Comparison of ENCODE assay signal across 17 cellular contexts in the genomic region with DNA sequence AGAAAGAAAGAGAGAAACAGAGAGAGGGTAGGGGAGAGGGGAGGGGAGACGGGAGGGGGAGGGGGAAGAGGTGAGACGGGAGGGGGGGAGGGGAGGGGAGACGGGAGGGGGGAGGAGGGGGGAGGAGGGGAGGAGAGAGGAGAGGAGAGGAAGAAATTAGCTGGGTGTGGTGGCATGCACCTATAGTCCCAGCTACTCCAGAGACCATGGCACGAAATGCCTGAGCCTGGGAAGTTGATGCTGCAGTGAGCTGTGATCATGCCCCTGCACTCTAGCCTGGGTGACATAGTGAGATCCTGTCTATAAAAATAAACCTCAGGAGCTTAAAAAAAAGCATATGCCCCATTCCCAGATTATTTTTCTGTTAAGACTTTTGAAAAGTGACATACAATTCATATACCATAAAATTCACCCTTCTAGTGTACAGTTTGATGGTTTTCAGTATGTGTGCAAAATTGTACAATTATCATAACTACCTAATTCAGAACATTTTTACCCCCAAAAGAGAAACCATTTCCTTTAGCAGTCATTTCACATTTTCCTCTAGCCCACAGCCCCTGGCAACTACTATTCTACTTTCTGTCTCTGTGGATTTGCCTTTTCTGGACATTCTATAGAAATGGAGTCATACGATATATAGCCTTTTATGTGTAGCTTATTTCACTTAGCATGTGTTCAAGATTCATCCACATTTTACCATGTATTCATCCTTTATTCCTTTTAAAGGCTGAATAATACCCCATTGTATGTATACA.
DNase-seq lines count a peak whose midpoint lies in the region; ATAC-seq and TF ChIP-seq lines count a peak whose summit lies in the region.
"Had no signal": no experiment of that assay in that cellular context is flagged by ENCODE, and none has a peak within 500 bp of the region (broad histone marks: within the 10 kb centered on the region; RNA-seq: fewer than 3 reads in every experiment).

No MANE protein-coding gene starts in this region.

- TF ChIP-seq CTCF in SK-N-SH (IDR thresholded peaks at IDR 0.05), result no peak
- TF ChIP-seq CTCF in CD4-positive, alpha-beta T cell (IDR thresholded peaks at IDR 0.05), result no peak

- no peaks in the 10 kb centered on the region for H3K27me3 Mint-ChIP-seq in CD4-positive, alpha-beta T cell
- peaks cover 5% of the 10 kb centered on the region for H3K27me3 Mint-ChIP-seq in central memory CD8-positive, alpha-beta T cell
- H3K27me3 Mint-ChIP-seq: CD4-positive, CD25-positive, alpha-beta regulatory T cell had no signal

- intact Hi-C loops in CD4-positive, alpha-beta T cell (cut with DNase I, micrococcal nuclease), result no loop called here

- no peak overlapping the region for H3K27ac ChIP-seq in SK-N-SH (ENCODE audit: low read depth in 2 of 2, low read length in 1 of 2)
- no peak overlapping the region for H3K27ac ChIP-seq in CD4-positive, alpha-beta T cell (ENCODE audit: low read depth, low read length)
- H3K27ac ChIP-seq: 22Rv1 had no signal

- H3K27me3 ChIP-seq in SK-N-SH (ENCODE audit: insufficient read depth), result no peaks in the 10 kb centered on the region
- H3K27me3 ChIP-seq in CD4-positive, alpha-beta T cell (ENCODE audit: control insufficient read depth, insufficient read depth, low read length), result no peaks in the 10 kb centered on the region
- H3K27me3 ChIP-seq: BE2C had no signal

- peaks cover 0 to 2% of the 10 kb centered on the region in 2 experiments; a peak in 1 of 4 replicates for H3K4me1 ChIP-seq in SK-N-SH (ENCODE audit: control insufficient read depth in 1 of 2, insufficient read depth in 2 of 2, low read depth in 1 of 2, low read length in 1 of 2)
- H3K4me1 ChIP-seq: BE2C had no signal

- ATAC-seq in SK-N-SH treated with all-trans-retinoic acid at 6 μM for 48 hours (peak; percentile 46; the same call in 1 of the 3 replicates), HG03097 (IDR thresholded peaks at IDR 0.05; ENCODE audit: low FRiP score, unreplicated experiment) (no peak)
- ATAC-seq in CD4-positive, alpha-beta T cell (ENCODE audit: poor library complexity), result no peak
- no peak for ATAC-seq in central memory CD8-positive, alpha-beta T cell (replicated peaks; ENCODE audit: extremely low read depth, poor library complexity, severe bottlenecking)

- no peaks in the 10 kb centered on the region for H3K9me2 ChIP-seq in SK-N-SH

- POLR2A ChIA-PET in SK-N-SH (lab: Yijun Ruan, JAX), result no interaction called here
- POLR2A ChIA-PET in CD4-positive, alpha-beta T cell (lab: Charles Lee), result no interaction called here

- DNase-seq in SK-N-SH (no peak), T1000 (lab: John Stamatoyannopoulos, UW) (peak; percentile 18), AML-193 (lab: John Stamatoyannopoulos, UW) (no peak), AG20443 (ENCODE audit: low spot score) (no peak)
- DNase-seq in CD4-positive, alpha-beta T cell, result no peak
- no peak for DNase-seq in central memory CD8-positive, alpha-beta T cell (ENCODE audit: low spot score in 2 of 2)
- DNase-seq: BE2C, NCI-H1092 treated with DMSO at 0.1 percent for 48 hours, NCI-H1694 treated with DMSO at 0.1 percent for 48 hours, NCI-H2107, NCI-H510A, NCI-H748 treated with DMSO at 0.1 percent for 48 hours, Right ventricle myocardium superior had no signal

- H3K4me3 ChIP-seq in SK-N-SH (ENCODE audit: low read depth in 2 of 2, low read length in 1 of 2), result no peak overlapping the region

- no peaks in the 10 kb centered on the region for H3K9me3 Mint-ChIP-seq in CD4-positive, alpha-beta T cell
- peaks cover 6% of the 10 kb centered on the region for H3K9me3 Mint-ChIP-seq in central memory CD8-positive, alpha-beta T cell

- no peaks in the 10 kb centered on the region for H3K36me3 Mint-ChIP-seq in CD4-positive, alpha-beta T cell (ENCODE audit: low read depth)
- peaks cover 4% of the 10 kb centered on the region for H3K36me3 Mint-ChIP-seq in central memory CD8-positive, alpha-beta T cell (ENCODE audit: insufficient read depth)
- H3K36me3 Mint-ChIP-seq: CD4-positive, CD25-positive, alpha-beta regulatory T cell had no signal

- no peak for TF ChIP-seq EP300 in SK-N-SH (IDR thresholded peaks at IDR 0.05; ENCODE audit: borderline replicate concordance in 1 of 2, low read depth in 1 of 2, low read length in 1 of 2)

- H3K4me2 ChIP-seq in SK-N-SH, result no peak overlapping the region

- no peaks in the 10 kb centered on the region for H3K9me3 ChIP-seq in SK-N-SH
- no peaks in the 10 kb centered on the region for H3K9me3 ChIP-seq in CD4-positive, alpha-beta T cell (ENCODE audit: control insufficient read depth, low read length)
- H3K9me3 ChIP-seq: BE2C had no signal

- no peak overlapping the region for H3K9ac ChIP-seq in SK-N-SH

- peaks cover 5% of the 10 kb centered on the region for H3K4me1 Mint-ChIP-seq in CD4-positive, alpha-beta T cell (ENCODE audit: low read depth)
- H3K4me1 Mint-ChIP-seq in central memory CD8-positive, alpha-beta T cell, result peaks cover 6% of the 10 kb centered on the region

- H3K79me2 ChIP-seq in SK-N-SH (ENCODE audit: insufficient read depth), result no peaks in the 10 kb centered on the region

- H3F3A ChIP-seq in SK-N-SH (replicated peaks; ENCODE audit: insufficient read depth), result no peaks in the 10 kb centered on the region

- H3K27ac Mint-ChIP-seq in CD4-positive, alpha-beta T cell, result peak overlapping the region; percentile 4
- peak overlapping the region; percentile 29 for H3K27ac Mint-ChIP-seq in central memory CD8-positive, alpha-beta T cell (ENCODE audit: low read depth)

- TF ChIP-seq RAD21 in SK-N-SH (IDR thresholded peaks at IDR 0.05; ENCODE audit: low read length), result no peak

- WGBS in SK-N-SH (ENCODE audit: low lambda C conversion rate), result 21% methylated on average over 4 of the region's 5 CpGs

- CTCF ChIA-PET in SK-N-SH (lab: Yijun Ruan, JAX), result no interaction called here
- CTCF ChIA-PET in CD4-positive, alpha-beta T cell (lab: Charles Lee), result no interaction called here

- H4K20me1 ChIP-seq in SK-N-SH (ENCODE audit: insufficient read depth), result no peaks in the 10 kb centered on the region

- no peak overlapping the region for H2AFZ ChIP-seq in SK-N-SH (ENCODE audit: low read depth)

- H3K4me3 Mint-ChIP-seq in CD4-positive, alpha-beta T cell, result no peak overlapping the region
- no peak overlapping the region for H3K4me3 Mint-ChIP-seq in central memory CD8-positive, alpha-beta T cell
- H3K4me3 Mint-ChIP-seq: CD4-positive, CD25-positive, alpha-beta regulatory T cell had no signal

- no peaks in the 10 kb centered on the region for H3K36me3 ChIP-seq in SK-N-SH (replicated peaks in 1 of 2; ENCODE audit: control insufficient read depth in 1 of 2, insufficient read depth in 2 of 2, low read length in 1 of 2)
- H3K36me3 ChIP-seq: BE2C had no signal

TF ChIP-seq in SK-N-SH treated with all-trans-retinoic acid at 6 μM for 48 hours, 23 proteins besides CTCF, POLR2A, EP300 and RAD21:
- TF ChIP-seq, protein P1, sequence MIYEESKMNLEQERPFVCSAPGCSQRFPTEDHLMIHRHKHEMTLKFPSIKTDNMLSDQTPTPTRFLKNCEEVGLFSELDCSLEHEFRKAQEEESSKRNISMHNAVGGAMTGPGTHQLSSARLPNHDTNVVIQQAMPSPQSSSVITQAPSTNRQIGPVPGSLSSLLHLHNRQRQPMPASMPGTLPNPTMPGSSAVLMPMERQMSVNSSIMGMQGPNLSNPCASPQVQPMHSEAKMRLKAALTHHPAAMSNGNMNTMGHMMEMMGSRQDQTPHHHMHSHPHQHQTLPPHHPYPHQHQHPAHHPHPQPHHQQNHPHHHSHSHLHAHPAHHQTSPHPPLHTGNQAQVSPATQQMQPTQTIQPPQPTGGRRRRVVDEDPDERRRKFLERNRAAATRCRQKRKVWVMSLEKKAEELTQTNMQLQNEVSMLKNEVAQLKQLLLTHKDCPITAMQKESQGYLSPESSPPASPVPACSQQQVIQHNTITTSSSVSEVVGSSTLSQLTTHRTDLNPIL (CRISPR knock-in tag; IDR thresholded peaks at IDR 0.05; ENCODE audit: low read depth), result no peak
- TF ChIP-seq TOX (CRISPR knock-in tag; IDR thresholded peaks at IDR 0.05; ENCODE audit: borderline replicate concordance) (no peak), ISL1 (CRISPR knock-in tag; IDR thresholded peaks at IDR 0.05) (no peak), PPARA (CRISPR knock-in tag; IDR thresholded peaks at IDR 0.05; ENCODE audit: borderline replicate concordance) (no peak), ZNF70 (CRISPR knock-in tag; IDR thresholded peaks at IDR 0.05) (no peak), CSDC2 (CRISPR knock-in tag; IDR thresholded peaks at IDR 0.05) (no peak), OSR1 (CRISPR knock-in tag; IDR thresholded peaks at IDR 0.05) (no peak), ZFP30 (CRISPR knock-in tag; IDR thresholded peaks at IDR 0.05) (no peak), BACH2 (CRISPR knock-in tag; IDR thresholded peaks at IDR 0.05; ENCODE audit: borderline replicate concordance) (no peak)

TF ChIP-seq in SK-N-SH, 30 proteins besides CTCF, POLR2A, EP300 and RAD21:
- TF ChIP-seq CHD2 (IDR thresholded peaks at IDR 0.05; ENCODE audit: low read length, partially characterized antibody) (no peak), GABPA (IDR thresholded peaks at IDR 0.05; ENCODE audit: low read depth) (no peak), POLR2AphosphoS5 (IDR thresholded peaks at IDR 0.05; ENCODE audit: low read depth, low read length) (no peak), MXI1 (IDR thresholded peaks at IDR 0.05; ENCODE audit: low read depth, low read length) (no peak), MEF2A (IDR thresholded peaks at IDR 0.05; ENCODE audit: borderline replicate concordance, low read depth) (no peak), SIN3A (IDR thresholded peaks at IDR 0.05; ENCODE audit: borderline replicate concordance, low read depth, low read length) (no peak), FOXJ3 (CRISPR knock-in tag; IDR thresholded peaks at IDR 0.05) (no peak)
- TF ChIP-seq, protein P2, sequence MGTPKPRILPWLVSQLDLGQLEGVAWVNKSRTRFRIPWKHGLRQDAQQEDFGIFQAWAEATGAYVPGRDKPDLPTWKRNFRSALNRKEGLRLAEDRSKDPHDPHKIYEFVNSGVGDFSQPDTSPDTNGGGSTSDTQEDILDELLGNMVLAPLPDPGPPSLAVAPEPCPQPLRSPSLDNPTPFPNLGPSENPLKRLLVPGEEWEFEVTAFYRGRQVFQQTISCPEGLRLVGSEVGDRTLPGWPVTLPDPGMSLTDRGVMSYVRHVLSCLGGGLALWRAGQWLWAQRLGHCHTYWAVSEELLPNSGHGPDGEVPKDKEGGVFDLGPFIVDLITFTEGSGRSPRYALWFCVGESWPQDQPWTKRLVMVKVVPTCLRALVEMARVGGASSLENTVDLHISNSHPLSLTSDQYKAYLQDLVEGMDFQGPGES (IDR thresholded peaks at IDR 0.05; ENCODE audit: low read depth, low read length), result no peak
